In the genomic region with DNA sequence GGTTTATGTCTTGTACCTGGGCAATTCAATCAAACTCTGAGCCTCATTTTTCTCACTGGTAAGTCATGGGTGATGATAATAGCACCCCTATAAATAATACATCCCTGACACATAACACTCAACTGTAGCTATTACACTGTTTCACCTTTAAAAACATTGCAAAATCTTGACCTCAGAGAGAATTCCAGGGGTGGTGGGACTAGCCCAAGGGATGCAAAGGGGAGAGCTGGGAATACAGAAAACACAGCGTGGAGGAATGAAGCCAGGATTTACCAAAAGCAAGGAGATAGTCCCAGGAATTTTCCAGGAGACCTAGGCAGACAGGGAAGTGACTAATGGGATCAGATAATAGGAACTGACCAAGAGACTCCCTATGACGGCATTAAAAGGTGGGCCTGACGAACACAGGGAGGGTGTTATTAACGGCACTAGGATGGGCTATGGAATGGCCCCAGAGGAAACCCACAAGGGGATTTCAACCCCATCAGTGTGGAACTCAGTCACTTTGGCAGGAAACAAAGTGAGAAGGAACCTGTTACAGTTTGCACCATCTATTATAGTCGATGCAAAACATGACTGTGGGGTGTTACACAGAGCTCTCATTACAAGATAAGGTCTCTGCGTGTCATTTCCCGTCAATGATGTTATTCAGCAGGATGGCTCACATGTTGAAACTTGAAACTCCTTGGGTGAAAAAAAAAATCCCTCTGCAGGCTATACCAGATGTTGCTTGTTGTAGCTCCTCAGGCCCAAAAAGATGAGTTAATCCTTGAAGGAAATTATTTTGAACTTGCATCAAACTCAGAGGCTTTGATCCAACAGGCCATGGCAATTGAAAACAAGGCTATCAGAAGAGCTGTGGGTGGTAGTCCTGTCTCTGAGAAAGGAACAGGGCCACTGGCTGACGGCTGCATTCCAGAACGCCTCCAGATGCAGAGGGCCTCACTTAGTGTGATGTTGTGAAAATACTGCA, we compare ENCODE assay signal across 10 cellular contexts. TPM values are rescaled to one million over a fixed set of nuclear protein-coding genes. Genes with fewer than 3 reads are reported as not detected.
DNase-seq lines count a peak whose midpoint lies in the region; ATAC-seq and TF ChIP-seq lines count a peak whose summit lies in the region.
"Had no signal": no experiment of that assay in that cellular context is flagged by ENCODE, and none has a peak within 500 bp of the region (broad histone marks: within the 10 kb centered on the region; RNA-seq: fewer than 3 reads in every experiment).

No MANE protein-coding gene starts in this region.

- no peaks in the 10 kb centered on the region for H3K79me2 ChIP-seq in PC-3 (ENCODE audit: low read length)

- intact Hi-C loops in activated CD8-positive, alpha-beta T cell treated with anti-CD3 and anti-CD28 coated beads for 36 hours (cut with micrococcal nuclease), result loop anchor here (10.0 kb wide), 1 partner anchor 549 kb away; a partner anchor contains a TSS
- intact Hi-C loops in PC-3 (cut with micrococcal nuclease), result no loop called here

- no peak for TF ChIP-seq CTCF in activated CD8-positive, alpha-beta T cell treated with anti-CD3 and anti-CD28 coated beads for 36 hours (IDR thresholded peaks at IDR 0.05)
- TF ChIP-seq CTCF in PC-3 (conservative IDR thresholded peaks at IDR 0.05; ENCODE audit: low read depth, low read length) (no peak), fibroblast of pulmonary artery (IDR thresholded peaks at IDR 0.05; ENCODE audit: low read length, missing control alignments) (no peak)

- ATAC-seq in activated CD8-positive, alpha-beta T cell treated with anti-CD3 and anti-CD28 coated beads for 36 hours, result peak; percentile 85
- no peak for ATAC-seq in activated CD8-positive, alpha-beta T cell treated with anti-CD3 and anti-CD28 coated beads, Interleukin-2, amount 10 ng/mL, durations not matched to agents 7 days and 5 days
- ATAC-seq in HG02763 (IDR thresholded peaks at IDR 0.05; ENCODE audit: unreplicated experiment), result peak; percentile 78
- peak; percentile 42 for ATAC-seq in PC-3

- no peaks in the 10 kb centered on the region for H3K9me3 ChIP-seq in PC-3 (ENCODE audit: low read length)
- H3K9me3 ChIP-seq: adrenal gland had no signal

- H2AFZ ChIP-seq in PC-3 (ENCODE audit: low read length), result no peak overlapping the region

- no peak overlapping the region for H3K9ac ChIP-seq in PC-3 (ENCODE audit: low read length)

- no peaks in the 10 kb centered on the region for H3K4me1 ChIP-seq in PC-3 (ENCODE audit: insufficient read depth, low read length)

- H3K9me2 ChIP-seq in PC-3 (replicated peaks; ENCODE audit: low read length), result no peaks in the 10 kb centered on the region

- no TSS peak for BruUV-seq in PC-3 (replicated peaks; lab: Mats Ljungman, UMichigan)

- H3K27ac ChIP-seq in PC-3 (ENCODE audit: low read length) (no peak overlapping the region), skin epidermis (peak overlapping the region in 18 of 21 experiments; percentile 3 to 80 (median 63))

- CTCF ChIA-PET in activated CD8-positive, alpha-beta T cell treated with anti-CD3 and anti-CD28 coated beads for 36 hours (lab: Charles Lee), result interaction anchor here (0.8 to 1.8 kb wide), 7 partner anchors 9 to 875 kb away, joined by 3 to 6 read pairs (median 3); a partner anchor contains a TSS
- CTCF ChIA-PET in activated CD8-positive, alpha-beta T cell treated with anti-CD3 and anti-CD28 coated beads, Interleukin-2, amount 10 ng/mL, durations not matched to agents 7 days and 5 days (lab: Charles Lee), result interaction anchor here (1.0 to 1.6 kb wide), 3 partner anchors 19 to 163 kb away, joined by 3 read pairs; no protein-coding TSS in a partner anchor
- CTCF ChIA-PET in PC-3 (lab: Charles Lee), result interaction anchor here (0.6 kb wide), 2 partner anchors 41 to 1611 kb away, joined by 3 read pairs; no protein-coding TSS in a partner anchor

- H4K20me1 ChIP-seq in PC-3 (ENCODE audit: low read length), result no peaks in the 10 kb centered on the region

- H3F3A ChIP-seq in PC-3 (ENCODE audit: low read length, unreplicated experiment), result no peaks in the 10 kb centered on the region

- 0 out of 2 replicates have a peak overlapping the region, but pooled peaks have one; percentile 9 for H3K4me2 ChIP-seq in PC-3 (ENCODE audit: low read length)

- H3K36me3 ChIP-seq in PC-3 (ENCODE audit: low read depth, low read length), result no peaks in the 10 kb centered on the region
- H3K36me3 ChIP-seq: adrenal gland had no signal

- no peak overlapping the region for H3K27ac Mint-ChIP-seq in activated CD8-positive, alpha-beta T cell treated with anti-CD3 and anti-CD28 coated beads for 36 hours
- H3K27ac Mint-ChIP-seq in activated CD8-positive, alpha-beta T cell treated with anti-CD3 and anti-CD28 coated beads, Interleukin-2, amount 10 ng/mL, durations not matched to agents 7 days and 5 days, result no peak overlapping the region

- peaks cover 35% of the 10 kb centered on the region for H3K27me3 ChIP-seq in PC-3 (ENCODE audit: low read length)
- H3K27me3 ChIP-seq: adrenal gland had no signal

- POLR2A ChIA-PET in activated CD8-positive, alpha-beta T cell treated with anti-CD3 and anti-CD28 coated beads for 36 hours (lab: Charles Lee), result interaction anchor here (0.6 kb wide), 1 partner anchor 49 kb away, joined by 3 read pairs; no protein-coding TSS in a partner anchor
- POLR2A ChIA-PET in activated CD8-positive, alpha-beta T cell treated with anti-CD3 and anti-CD28 coated beads, Interleukin-2, amount 10 ng/mL, durations not matched to agents 7 days and 5 days (lab: Charles Lee), result no interaction called here
- POLR2A ChIA-PET in PC-3 (lab: Charles Lee; ENCODE audit: unreplicated experiment), result no interaction called here

- H3K36me3 Mint-ChIP-seq in activated CD8-positive, alpha-beta T cell treated with anti-CD3 and anti-CD28 coated beads for 36 hours (ENCODE audit: low read depth), result no peaks in the 10 kb centered on the region
- no peaks in the 10 kb centered on the region for H3K36me3 Mint-ChIP-seq in activated CD8-positive, alpha-beta T cell treated with anti-CD3 and anti-CD28 coated beads, Interleukin-2, amount 10 ng/mL, durations not matched to agents 7 days and 5 days (ENCODE audit: low read depth)

- peak; percentile 5 for DNase-seq in activated CD8-positive, alpha-beta T cell treated with anti-CD3 and anti-CD28 coated beads for 36 hours
- DNase-seq in activated CD8-positive, alpha-beta T cell treated with anti-CD3 and anti-CD28 coated beads, Interleukin-2, amount 10 ng/mL, durations not matched to agents 7 days and 5 days, result no peak
- DNase-seq in PC-3, result peak; percentile 37
- peak; percentile 98 for DNase-seq in fibroblast of pulmonary artery (ENCODE audit: low read depth)
- DNase-seq in GM19240 (ENCODE audit: insufficient read length, low spot score), result no peak
- DNase-seq in GOT3 (lab: John Stamatoyannopoulos, UW), result no peak
- DNase-seq: DND-41 had no signal

- H3K4me3 ChIP-seq in PC-3 (ENCODE audit: low read length) (no peak overlapping the region), fibroblast of pulmonary artery (replicated peaks; ENCODE audit: low read depth, low read length) (no peak overlapping the region), skin epidermis (no peak overlapping the region)
- H3K4me3 ChIP-seq: adrenal gland had no signal

- H3K27me3 Mint-ChIP-seq in activated CD8-positive, alpha-beta T cell treated with anti-CD3 and anti-CD28 coated beads for 36 hours, result peaks cover 19% of the 10 kb centered on the region
- H3K27me3 Mint-ChIP-seq in activated CD8-positive, alpha-beta T cell treated with anti-CD3 and anti-CD28 coated beads, Interleukin-2, amount 10 ng/mL, durations not matched to agents 7 days and 5 days (ENCODE audit: low read depth), result peaks cover 42% of the 10 kb centered on the region

- H3K4me1 Mint-ChIP-seq in activated CD8-positive, alpha-beta T cell treated with anti-CD3 and anti-CD28 coated beads for 36 hours (ENCODE audit: low read depth), result no peaks in the 10 kb centered on the region
- H3K4me1 Mint-ChIP-seq in activated CD8-positive, alpha-beta T cell treated with anti-CD3 and anti-CD28 coated beads, Interleukin-2, amount 10 ng/mL, durations not matched to agents 7 days and 5 days (ENCODE audit: low read depth), result peaks cover 8% of the 10 kb centered on the region

- H3K4me3 Mint-ChIP-seq in activated CD8-positive, alpha-beta T cell treated with anti-CD3 and anti-CD28 coated beads for 36 hours, result no peak overlapping the region
- H3K4me3 Mint-ChIP-seq in activated CD8-positive, alpha-beta T cell treated with anti-CD3 and anti-CD28 coated beads, Interleukin-2, amount 10 ng/mL, durations not matched to agents 7 days and 5 days, result no peak overlapping the region

- H3K9me3 Mint-ChIP-seq in activated CD8-positive, alpha-beta T cell treated with anti-CD3 and anti-CD28 coated beads for 36 hours, result no peaks in the 10 kb centered on the region
- H3K9me3 Mint-ChIP-seq in activated CD8-positive, alpha-beta T cell treated with anti-CD3 and anti-CD28 coated beads, Interleukin-2, amount 10 ng/mL, durations not matched to agents 7 days and 5 days (ENCODE audit: insufficient read depth), result no peaks in the 10 kb centered on the region

RNA-seq across cellular contexts. Expression of a gene that starts 58.7 kb away (rescaled TPM):
- 1 to 10 TPM; 3.8 to 4.3 TPM for total RNA-seq in activated CD8-positive, alpha-beta T cell treated with anti-CD3 and anti-CD28 coated beads for 36 hours
- total RNA-seq in activated CD8-positive, alpha-beta T cell treated with anti-CD3 and anti-CD28 coated beads, Interleukin-2, amount 10 ng/mL, durations not matched to agents 7 days and 5 days, result 1 to 10 TPM; 2.6 to 2.7 TPM
- total RNA-seq in PC-3 (2014; rRNA removed), result 4.0 and 5.2 TPM in 2 replicates

Comparison
In these comparisons a context has a peak if more than half of its experiments do, and no peak if none do; other contexts are left out.
1. DNase-seq: peak in activated CD8-positive, alpha-beta T cell treated with anti-CD3 and anti-CD28 coated beads for 36 hours (single experiment), PC-3 (single experiment) and fibroblast of pulmonary artery (single experiment); none in activated CD8-positive, alpha-beta T cell treated with anti-CD3 and anti-CD28 coated beads, Interleukin-2, amount 10 ng/mL, durations not matched to agents 7 days and 5 days (single experiment), GM19240 (single experiment) and GOT3 (single experiment).